ENCODE assay signal across 9 cellular contexts in genomic region chr2:6780765-6781274, GRCh38.
DNase-seq lines count a peak whose midpoint lies in the region; ATAC-seq and TF ChIP-seq lines count a peak whose summit lies in the region.
"Had no signal": no experiment of that assay in that cellular context is flagged by ENCODE, and none has a peak within 500 bp of the region (broad histone marks: within the 10 kb centered on the region; RNA-seq: fewer than 3 reads in every experiment).

No MANE protein-coding gene starts in this region.

- H3K9me2 ChIP-seq in Karpas-422 (replicated peaks; ENCODE audit: insufficient read depth, low read length) (no peaks in the 10 kb centered on the region), SK-N-SH (no peaks in the 10 kb centered on the region)

- H3K27me3 ChIP-seq in Karpas-422 (ENCODE audit: low read length), result no peaks in the 10 kb centered on the region
- H3K27me3 ChIP-seq in SK-N-SH (ENCODE audit: insufficient read depth), result no peaks in the 10 kb centered on the region
- H3K27me3 ChIP-seq in left ventricle myocardium inferior (ENCODE audit: low read depth), result peaks cover 7% of the 10 kb centered on the region
- H3K27me3 ChIP-seq in upper lobe of left lung, result no peaks in the 10 kb centered on the region

- peak overlapping the region; percentile 99 for H3K27ac ChIP-seq in Karpas-422 (ENCODE audit: low read length)
- no peak overlapping the region for H3K27ac ChIP-seq in SK-N-SH (ENCODE audit: low read depth in 2 of 2, low read length in 1 of 2)
- H3K27ac ChIP-seq in left ventricle myocardium inferior (replicated peaks), result peak overlapping the region; percentile 44
- peak overlapping the region in 2 of 4 donors; percentile 74 to 79 for H3K27ac ChIP-seq in upper lobe of left lung

- WGBS in SK-N-SH (ENCODE audit: low lambda C conversion rate), result 37% methylated on average over 8 of the region's 8 CpGs
- WGBS in upper lobe of left lung, 2 donors, result 8 to 17% methylated on average over 7 to 8 of the region's 8 CpGs

- TF ChIP-seq CTCF in SK-N-SH (IDR thresholded peaks at IDR 0.05) (no peak), left ventricle myocardium inferior (IDR thresholded peaks at IDR 0.05; ENCODE audit: borderline replicate concordance) (no peak), upper lobe of left lung (IDR thresholded peaks at IDR 0.05) (no peak)

- H3K9me3 ChIP-seq in Karpas-422 (ENCODE audit: low read length), result no peaks in the 10 kb centered on the region
- H3K9me3 ChIP-seq in SK-N-SH, result no peaks in the 10 kb centered on the region; the same call in 1 of the 2 replicates
- H3K9me3 ChIP-seq in left ventricle myocardium inferior (replicated peaks), result no peaks in the 10 kb centered on the region
- no peaks in the 10 kb centered on the region for H3K9me3 ChIP-seq in upper lobe of left lung

- H3K4me2 ChIP-seq in Karpas-422 (ENCODE audit: low read depth, low read length, poor library complexity, severe bottlenecking) (peak overlapping the region; percentile 90), SK-N-SH (peak overlapping the region; percentile 32)

- no peak for TF ChIP-seq POLR2A in upper lobe of left lung (IDR thresholded peaks at IDR 0.05)

- intact Hi-C loops in left ventricle myocardium inferior (cut with micrococcal nuclease), result no loop called here

- CTCF ChIA-PET in SK-N-SH (lab: Yijun Ruan, JAX), result interaction anchor here (1.0 to 2.5 kb wide), 3 partner anchors 8 to 1087 kb away, joined by 3 to 7 read pairs (median 4); no protein-coding TSS in a partner anchor

- H3K9ac ChIP-seq in Karpas-422 (ENCODE audit: low read length) (peak overlapping the region; percentile 78), SK-N-SH (no peak overlapping the region)

- H2AFZ ChIP-seq in Karpas-422 (ENCODE audit: low read length), result no peak overlapping the region
- H2AFZ ChIP-seq in SK-N-SH (ENCODE audit: low read depth), result no peak overlapping the region

- H3K79me2 ChIP-seq in Karpas-422 (ENCODE audit: low read length), result peaks cover 8% of the 10 kb centered on the region; the same call in 1 of the 2 replicates
- H3K79me2 ChIP-seq in SK-N-SH (ENCODE audit: insufficient read depth), result no peaks in the 10 kb centered on the region

- H3K4me3 ChIP-seq in Karpas-422 (ENCODE audit: low read length) (peak overlapping the region; percentile 68), SK-N-SH (ENCODE audit: low read depth in 2 of 2, low read length in 1 of 2) (peak overlapping the region in 1 of 2 experiments; percentile 3; a peak in 1 of 4 replicates), left ventricle myocardium inferior (peak overlapping the region; percentile 32), upper lobe of left lung (peak overlapping the region in 2 of 4 donors; percentile 14 to 28)
- H3K4me3 ChIP-seq: K562 had no signal

- peaks cover 92% of the 10 kb centered on the region for H3K4me1 ChIP-seq in Karpas-422 (ENCODE audit: low read length)
- H3K4me1 ChIP-seq in SK-N-SH (ENCODE audit: control insufficient read depth in 1 of 2, insufficient read depth in 2 of 2, low read depth in 1 of 2, low read length in 1 of 2), result peaks cover 0 to 13% of the 10 kb centered on the region in 2 experiments; a peak in 1 of 4 replicates
- H3K4me1 ChIP-seq in left ventricle myocardium inferior, result peaks cover 5% of the 10 kb centered on the region
- peaks cover 9 to 41% (median 24%) of the 10 kb centered on the region in 4 donors for H3K4me1 ChIP-seq in upper lobe of left lung

- POLR2A ChIA-PET in SK-N-SH (lab: Yijun Ruan, JAX), result interaction anchor here (0.6 kb wide), 1 partner anchor 10 kb away, joined by 4 read pairs; no protein-coding TSS in a partner anchor

- no peaks in the 10 kb centered on the region for H3F3A ChIP-seq in SK-N-SH (replicated peaks; ENCODE audit: insufficient read depth)

- TF ChIP-seq EP300 in SK-N-SH (IDR thresholded peaks at IDR 0.05; ENCODE audit: borderline replicate concordance in 1 of 2, low read depth in 1 of 2, low read length in 1 of 2), result peak in 1 of 2 experiments; percentile 41; a peak in 1 of 4 replicates
- peak in 2 of 4 donors; percentile 1 to 7 for TF ChIP-seq EP300 in upper lobe of left lung (IDR thresholded peaks at IDR 0.05)

- no peak for TF ChIP-seq RAD21 in SK-N-SH (IDR thresholded peaks at IDR 0.05; ENCODE audit: low read length)

- DNase-seq in DMS53 treated with DMSO at 0.1 percent for 48 hours (lab: John Stamatoyannopoulos, UW; ENCODE audit: unreplicated experiment), result peak; percentile 65
- DNase-seq in Karpas-422, result peak; percentile 97
- peak; percentile 76 for DNase-seq in SK-N-SH
- peak; percentile 55 for DNase-seq in left ventricle myocardium inferior
- peak in 1 of 2 donors; percentile 68 for DNase-seq in upper lobe of left lung
- DNase-seq in kidney glomerular epithelial cell (lab: John Stamatoyannopoulos, UW), result no peak
- no peak for DNase-seq in HuH-7 (ENCODE audit: low spot score)

- no peaks in the 10 kb centered on the region for H3K36me3 ChIP-seq in Karpas-422 (ENCODE audit: insufficient read depth, low read length)
- H3K36me3 ChIP-seq in SK-N-SH (replicated peaks in 1 of 2; ENCODE audit: control insufficient read depth in 1 of 2, insufficient read depth in 2 of 2, low read length in 1 of 2), result no peaks in the 10 kb centered on the region
- no peaks in the 10 kb centered on the region for H3K36me3 ChIP-seq in left ventricle myocardium inferior
- no peaks in the 10 kb centered on the region for H3K36me3 ChIP-seq in upper lobe of left lung

- H4K20me1 ChIP-seq in Karpas-422 (ENCODE audit: insufficient read depth, low read depth, low read length), result no peaks in the 10 kb centered on the region
- H4K20me1 ChIP-seq in SK-N-SH (ENCODE audit: insufficient read depth), result no peaks in the 10 kb centered on the region

- ATAC-seq in GM21367 (IDR thresholded peaks at IDR 0.05; ENCODE audit: unreplicated experiment), result peak; percentile 85
- ATAC-seq in upper lobe of left lung (ENCODE audit: low FRiP score in 2 of 2), result peak; percentile 15 to 62
- ATAC-seq: K562 had no signal

TF ChIP-seq in SK-N-SH, 30 proteins besides CTCF, POLR2A, EP300 and RAD21:
- TF ChIP-seq YY1 (IDR thresholded peaks at IDR 0.05; ENCODE audit: low read depth), result no peak
- TF ChIP-seq FOXJ3 (CRISPR knock-in tag; IDR thresholded peaks at IDR 0.05), result no peak
- TF ChIP-seq FOSL2 (IDR thresholded peaks at IDR 0.05; ENCODE audit: borderline replicate concordance, low read depth), result no peak
- TF ChIP-seq RCOR1 (IDR thresholded peaks at IDR 0.05; ENCODE audit: low read length), result peak; percentile 76; the same call in 1 of the 2 replicates
- TF ChIP-seq RXRA (IDR thresholded peaks at IDR 0.05; ENCODE audit: borderline replicate concordance, low read depth), result no peak
- peak; percentile 27 for TF ChIP-seq CHD2 (IDR thresholded peaks at IDR 0.05; ENCODE audit: low read length, partially characterized antibody)
- no peak for TF ChIP-seq FOXM1 (IDR thresholded peaks at IDR 0.05; ENCODE audit: low read depth)
- TF ChIP-seq NFIC (IDR thresholded peaks at IDR 0.05; ENCODE audit: borderline replicate concordance), result peak; percentile 22; the same call in 1 of the 2 replicates
- no peak for TF ChIP-seq TEAD4 (IDR thresholded peaks at IDR 0.05; ENCODE audit: borderline replicate concordance, insufficient read depth)

Comparison
In these comparisons a context has a peak if more than half of its experiments do, and no peak if none do; other contexts are left out.
1. DNase-seq: peak in DMS53 treated with DMSO at 0.1 percent for 48 hours (single experiment), Karpas-422 (single experiment), SK-N-SH (single experiment) and left ventricle myocardium inferior (single experiment); none in kidney glomerular epithelial cell (single experiment) and HuH-7 (single experiment).
2. H3K27ac ChIP-seq: peak in Karpas-422 (single experiment) and left ventricle myocardium inferior (single experiment); none in SK-N-SH (0 of 2).